29 cellular contexts compared by ENCODE assay signal in genomic region chr2:135776367-135776766, GRCh38.
"Had no signal": no experiment of that assay in that cellular context is flagged by ENCODE, and none has a peak within 500 bp of the region (broad histone marks: within the 10 kb centered on the region; RNA-seq: fewer than 3 reads in every experiment).

No MANE protein-coding gene starts in this region.

- H3K4me1 Mint-ChIP-seq: immature natural killer cell; naive thymus-derived CD8-positive, alpha-beta T cell; nephron; neural crest cell had no signal

- H3K9me3 ChIP-seq: left lung, lower lobe of right lung, pancreas, prostate gland, sigmoid colon, spleen, suprapubic skin, thoracic aorta, tibial artery, upper lobe of right lung had no signal

- H3K4me1 ChIP-seq: left lung, lower lobe of right lung, pancreas, prostate gland, sigmoid colon, spleen, suprapubic skin, tibial artery, upper lobe of right lung had no signal

- ATAC-seq: left colon; left lung; lower lobe of right lung; naive thymus-derived CD8-positive, alpha-beta T cell; pancreas; stimulated activated effector memory CD8-positive, alpha-beta T cell treated with anti-CD3 and anti-CD28 coated beads, Interleukin-12 subunit alpha, Interleukin-12 subunit beta, amount 100 ng/mL, for 72 hours; upper lobe of right lung had no signal

- H3K27me3 ChIP-seq: left lung, pancreas, sigmoid colon, spleen, suprapubic skin, tibial artery, upper lobe of right lung had no signal

- H3K4me3 ChIP-seq: left lung, lower lobe of right lung, pancreas, prostate gland, sigmoid colon, spleen, suprapubic skin, thoracic aorta, tibial artery, upper lobe of right lung had no signal

- H3K27me3 Mint-ChIP-seq: naive thymus-derived CD8-positive, alpha-beta T cell; stimulated activated naive CD8-positive, alpha-beta T cell treated with anti-CD3 and anti-CD28 coated beads, Interleukin-15, Interleukin-2, amounts not matched to agents 100 ng/mL and 50 ng/mL, for 24 hours had no signal

- H3K27ac Mint-ChIP-seq: immature natural killer cell; stimulated activated effector memory CD8-positive, alpha-beta T cell treated with anti-CD3 and anti-CD28 coated beads, Interleukin-12 subunit alpha, Interleukin-12 subunit beta, amount 100 ng/mL, for 72 hours; stimulated activated naive CD8-positive, alpha-beta T cell treated with anti-CD3 and anti-CD28 coated beads, Interleukin-15, Interleukin-2, amounts not matched to agents 100 ng/mL and 50 ng/mL, for 24 hours had no signal

- DNase-seq: hypothalamus; immature natural killer cell; kidney; left colon; left lung; lower lobe of right lung; mammary epithelial cell; mesenchymal stem cell; naive thymus-derived CD8-positive, alpha-beta T cell; nucleus accumbens; pancreas; posterior cingulate gyrus; retina; right cardiac atrium; sigmoid colon; small intestine; spleen; stimulated activated CD4-positive, alpha-beta T cell treated with anti-CD3 and anti-CD28 coated beads, Interleukin-4, amount 100 ng/mL, for 24 hours; stimulated activated naive CD4-positive, alpha-beta T cell; tibial artery; trophoblast cell; upper lobe of right lung had no signal

- H3K9me3 Mint-ChIP-seq: immature natural killer cell; naive thymus-derived CD8-positive, alpha-beta T cell; stimulated activated effector memory CD8-positive, alpha-beta T cell treated with anti-CD3 and anti-CD28 coated beads, Interleukin-12 subunit alpha, Interleukin-12 subunit beta, amount 100 ng/mL, for 72 hours; stimulated activated naive CD8-positive, alpha-beta T cell treated with anti-CD3 and anti-CD28 coated beads, Interleukin-15, Interleukin-2, amounts not matched to agents 100 ng/mL and 50 ng/mL, for 24 hours had no signal

- H3K4me3 Mint-ChIP-seq: immature natural killer cell; naive thymus-derived CD8-positive, alpha-beta T cell; nephron; neural crest cell; stimulated activated effector memory CD8-positive, alpha-beta T cell treated with anti-CD3 and anti-CD28 coated beads, Interleukin-12 subunit alpha, Interleukin-12 subunit beta, amount 100 ng/mL, for 72 hours; stimulated activated naive CD8-positive, alpha-beta T cell treated with anti-CD3 and anti-CD28 coated beads, Interleukin-15, Interleukin-2, amounts not matched to agents 100 ng/mL and 50 ng/mL, for 24 hours had no signal

- H3K27ac ChIP-seq: left lung, lower lobe of right lung, pancreas, prostate gland, sigmoid colon, spleen, suprapubic skin, thoracic aorta, tibial artery, upper lobe of right lung had no signal
